ENCODE assay signal across 1 cellular context in the genomic region with DNA sequence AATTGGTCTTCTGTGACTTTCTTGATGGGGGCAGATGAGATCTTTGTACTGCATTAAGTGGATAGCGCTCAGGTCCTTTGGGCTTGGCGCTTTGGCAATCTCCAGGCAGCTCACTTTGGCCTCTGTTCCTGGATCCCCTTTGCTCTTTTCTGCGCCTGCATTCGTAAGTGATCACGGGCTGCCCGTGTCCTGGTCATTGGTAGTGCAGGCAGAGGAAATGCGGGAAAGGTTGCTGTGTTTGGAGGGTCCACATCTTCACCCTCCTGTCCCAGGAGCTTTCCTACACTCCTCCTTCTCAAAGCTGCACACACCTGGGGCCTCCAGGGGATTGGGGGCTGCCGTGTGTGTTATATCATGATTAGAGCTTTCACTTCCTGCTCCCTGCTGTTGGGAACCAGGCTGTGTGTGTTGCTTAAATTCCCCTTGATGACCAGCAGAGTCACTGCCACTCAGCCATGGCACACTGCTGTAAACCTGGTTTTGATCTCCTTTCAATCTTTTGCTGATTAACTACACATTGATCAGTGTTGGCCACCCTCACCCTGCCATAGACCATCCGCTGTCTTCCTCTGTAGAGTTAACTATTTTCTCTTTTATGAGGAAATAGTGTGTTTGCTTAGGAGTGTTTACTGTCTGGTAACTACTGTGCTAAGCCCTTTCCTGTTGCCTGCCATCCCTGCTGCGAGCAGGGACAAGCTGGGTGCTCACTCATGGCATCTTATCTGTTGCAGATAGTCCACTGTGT.
TF ChIP-seq lines count a peak whose summit lies in the region.

No MANE protein-coding gene starts in this region.

TF ChIP-seq in HepG2, 621 proteins besides CTCF, POLR2A, EP300 and RAD21 (continued from another document and continues in another):
- TF ChIP-seq IRF2 (CRISPR knock-in tag; IDR thresholded peaks at IDR 0.05) = peak; percentile 86
- TF ChIP-seq HCFC1 (IDR thresholded peaks at IDR 0.05; ENCODE audit: low read depth, low read length) = no peak
- peak; percentile 63; the same call in 1 of the 2 replicates for TF ChIP-seq ZNF644 (CRISPR knock-in tag; IDR thresholded peaks at IDR 0.05; ENCODE audit: low read depth)
- TF ChIP-seq FOXA3 (CRISPR knock-in tag; IDR thresholded peaks at IDR 0.05) = peak; percentile 92
- TF ChIP-seq RFXAP (CRISPR knock-in tag; IDR thresholded peaks at IDR 0.05; ENCODE audit: borderline replicate concordance) = no peak; the same call in 1 of the 2 replicates
- TF ChIP-seq ZNF451 (CRISPR knock-in tag; IDR thresholded peaks at IDR 0.05) = 0 out of 2 replicates have a peak, but pooled peaks have one; percentile 48
- TF ChIP-seq ZNF570 (CRISPR knock-in tag; IDR thresholded peaks at IDR 0.05; ENCODE audit: borderline replicate concordance) = no peak
- TF ChIP-seq HMG20B (CRISPR knock-in tag; conservative IDR thresholded peaks at IDR 0.05) = 0 out of 2 replicates have a peak, but pooled peaks have one; percentile 18
- 0 out of 2 replicates have a peak, but pooled peaks have one; percentile 43 for TF ChIP-seq ZFY (CRISPR knock-in tag; IDR thresholded peaks at IDR 0.05)
- TF ChIP-seq SAP130 (CRISPR knock-in tag; IDR thresholded peaks at IDR 0.05; ENCODE audit: low read depth) = peak; percentile 90
- peak; percentile 49 for TF ChIP-seq ZNF564 (CRISPR knock-in tag; IDR thresholded peaks at IDR 0.05)
- peak; percentile 67; the same call in 1 of the 2 replicates for TF ChIP-seq CEBPB (IDR thresholded peaks at IDR 0.05; ENCODE audit: borderline replicate concordance, low read depth, low read length)
- TF ChIP-seq ZNF646 (CRISPR knock-in tag; IDR thresholded peaks at IDR 0.05) = peak; percentile 43; the same call in 1 of the 2 replicates
- 0 out of 2 replicates have a peak, but pooled peaks have one; percentile 82 for TF ChIP-seq ZNF34 (CRISPR knock-in tag; IDR thresholded peaks at IDR 0.05; ENCODE audit: borderline replicate concordance)
- TF ChIP-seq PPARG (CRISPR knock-in tag; conservative IDR thresholded peaks at IDR 0.05) = 0 out of 2 replicates have a peak, but pooled peaks have one; percentile 48
- TF ChIP-seq SKIL (CRISPR knock-in tag; IDR thresholded peaks at IDR 0.05; ENCODE audit: borderline replicate concordance) = peak; percentile 90
- TF ChIP-seq PRPF4 (IDR thresholded peaks at IDR 0.05; ENCODE audit: low read depth, low read length, poor library complexity, severe bottlenecking) = peak; percentile 74
- TF ChIP-seq NCOA2 (CRISPR knock-in tag; IDR thresholded peaks at IDR 0.05) = peak; percentile 70
- no peak for TF ChIP-seq PHB2 (IDR thresholded peaks at IDR 0.05; ENCODE audit: partially characterized antibody)
- TF ChIP-seq CREB3 (CRISPR knock-in tag; IDR thresholded peaks at IDR 0.05) = no peak
- TF ChIP-seq MXD3 (CRISPR knock-in tag; IDR thresholded peaks at IDR 0.05) = peak; percentile 34; the same call in 1 of the 2 replicates
- peak; percentile 76 for TF ChIP-seq ZSCAN9 (CRISPR knock-in tag; IDR thresholded peaks at IDR 0.05; ENCODE audit: borderline replicate concordance)
- TF ChIP-seq ZNF710 (CRISPR knock-in tag; IDR thresholded peaks at IDR 0.05; ENCODE audit: borderline replicate concordance) = peak; percentile 62; the same call in 1 of the 2 replicates
- no peak for TF ChIP-seq ZNF232 (CRISPR knock-in tag; IDR thresholded peaks at IDR 0.05; ENCODE audit: borderline replicate concordance)
- TF ChIP-seq, protein P1, sequence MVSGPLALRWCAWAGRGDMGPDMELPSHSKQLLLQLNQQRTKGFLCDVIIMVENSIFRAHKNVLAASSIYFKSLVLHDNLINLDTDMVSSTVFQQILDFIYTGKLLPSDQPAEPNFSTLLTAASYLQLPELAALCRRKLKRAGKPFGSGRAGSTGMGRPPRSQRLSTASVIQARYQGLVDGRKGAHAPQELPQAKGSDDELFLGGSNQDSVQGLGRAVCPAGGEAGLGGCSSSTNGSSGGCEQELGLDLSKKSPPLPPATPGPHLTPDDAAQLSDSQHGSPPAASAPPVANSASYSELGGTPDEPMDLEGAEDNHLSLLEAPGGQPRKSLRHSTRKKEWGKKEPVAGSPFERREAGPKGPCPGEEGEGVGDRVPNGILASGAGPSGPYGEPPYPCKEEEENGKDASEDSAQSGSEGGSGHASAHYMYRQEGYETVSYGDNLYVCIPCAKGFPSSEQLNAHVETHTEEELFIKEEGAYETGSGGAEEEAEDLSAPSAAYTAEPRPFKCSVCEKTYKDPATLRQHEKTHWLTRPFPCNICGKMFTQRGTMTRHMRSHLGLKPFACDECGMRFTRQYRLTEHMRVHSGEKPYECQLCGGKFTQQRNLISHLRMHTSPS (CRISPR knock-in tag; IDR thresholded peaks at IDR 0.05; ENCODE audit: low read depth) = peak; percentile 84; the same call in 1 of the 2 replicates
- peak; percentile 43; the same call in 1 of the 2 replicates for TF ChIP-seq ATF2 (CRISPR knock-in tag; IDR thresholded peaks at IDR 0.05)
- no peak for TF ChIP-seq NONO (IDR thresholded peaks at IDR 0.05)
- 0 out of 2 replicates have a peak, but pooled peaks have one; percentile 45 for TF ChIP-seq NONO (CRISPR knock-in tag; conservative IDR thresholded peaks at IDR 0.05)
- TF ChIP-seq THRA (CRISPR knock-in tag; IDR thresholded peaks at IDR 0.05; ENCODE audit: borderline replicate concordance) = no peak
- peak; percentile 48; the same call in 1 of the 2 replicates for TF ChIP-seq NR2C2 (CRISPR knock-in tag; IDR thresholded peaks at IDR 0.05; ENCODE audit: borderline replicate concordance)
- peak; percentile 71; the same call in 2 of the 3 replicates for TF ChIP-seq MXI1 (IDR thresholded peaks at IDR 0.05; ENCODE audit: borderline replicate concordance, low read depth, low read length)
- TF ChIP-seq ZC3H13 (CRISPR knock-in tag; IDR thresholded peaks at IDR 0.05) = 0 out of 2 replicates have a peak, but pooled peaks have one; percentile 42
- peak; percentile 13; the same call in 1 of the 2 replicates for TF ChIP-seq ZFX (CRISPR knock-in tag; IDR thresholded peaks at IDR 0.05; ENCODE audit: low read depth)
- TF ChIP-seq ZSCAN21 (CRISPR knock-in tag; IDR thresholded peaks at IDR 0.05; ENCODE audit: borderline replicate concordance) = peak; percentile 78
- TF ChIP-seq SP1 (IDR thresholded peaks at IDR 0.05) = no peak
- no peak for TF ChIP-seq SP1 (CRISPR knock-in tag; IDR thresholded peaks at IDR 0.05)
- peak; percentile 75; the same call in 1 of the 2 replicates for TF ChIP-seq ZNF772 (CRISPR knock-in tag; IDR thresholded peaks at IDR 0.05)
- no peak for TF ChIP-seq EED (CRISPR knock-in tag; IDR thresholded peaks at IDR 0.05)
- TF ChIP-seq, protein P2, sequence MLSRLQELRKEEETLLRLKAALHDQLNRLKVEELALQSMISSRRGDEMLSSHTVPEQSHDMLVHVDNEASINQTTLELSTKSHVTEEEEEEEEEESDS (CRISPR knock-in tag; IDR thresholded peaks at IDR 0.05; ENCODE audit: borderline replicate concordance) = 0 out of 2 replicates have a peak, but pooled peaks have one; percentile 61
- TF ChIP-seq RXRB (CRISPR knock-in tag; IDR thresholded peaks at IDR 0.05; ENCODE audit: borderline replicate concordance) = 0 out of 2 replicates have a peak, but pooled peaks have one; percentile 64
- TF ChIP-seq DPF2 (CRISPR knock-in tag; IDR thresholded peaks at IDR 0.05; ENCODE audit: borderline replicate concordance, low read depth) = 0 out of 2 replicates have a peak, but pooled peaks have one; percentile 50
